In the genomic region with DNA sequence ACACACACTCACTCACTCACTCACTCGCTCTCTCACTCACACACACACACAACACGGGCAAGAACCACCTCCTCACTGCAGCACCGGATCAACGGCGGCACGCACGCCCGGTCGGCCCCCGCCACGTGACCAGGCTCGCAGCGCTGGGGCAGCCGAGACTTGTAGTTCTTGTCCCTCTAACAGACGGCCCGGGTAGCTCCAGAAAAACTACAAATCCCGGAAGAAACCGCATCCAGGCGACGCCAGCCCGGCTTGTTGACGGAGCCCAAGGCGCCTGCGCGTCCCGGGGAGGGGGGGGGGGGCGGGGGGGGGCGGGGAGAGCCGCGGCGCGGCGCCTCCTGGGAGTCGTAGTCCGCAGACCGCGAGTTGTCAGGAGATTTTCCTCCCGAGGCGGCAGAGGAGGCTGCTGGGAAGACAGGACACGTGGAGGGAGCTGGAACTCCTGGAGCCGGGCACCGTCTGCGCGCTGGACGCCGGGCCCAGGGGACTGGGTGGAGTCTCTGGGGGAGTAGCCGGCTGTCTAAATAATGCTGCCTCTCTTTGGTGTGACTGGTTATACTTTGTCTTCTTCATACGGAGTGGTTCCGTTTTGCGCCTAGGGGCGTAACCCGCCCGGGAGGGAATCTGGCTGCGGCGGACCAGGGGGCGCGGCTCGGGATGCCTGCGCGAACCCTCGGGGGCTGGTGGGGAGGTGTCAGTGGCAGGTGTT, we compare ENCODE assay signal across 8 cellular contexts. TPM values are rescaled to one million over a fixed set of nuclear protein-coding genes. Genes with fewer than 3 reads are reported as not detected.
A peak's percentile ranks its signal among the peaks of the same experiment; 100 is the strongest.
DNase-seq lines count a peak whose midpoint lies in the region; ATAC-seq and TF ChIP-seq lines count a peak whose summit lies in the region.

A gene with protein sequence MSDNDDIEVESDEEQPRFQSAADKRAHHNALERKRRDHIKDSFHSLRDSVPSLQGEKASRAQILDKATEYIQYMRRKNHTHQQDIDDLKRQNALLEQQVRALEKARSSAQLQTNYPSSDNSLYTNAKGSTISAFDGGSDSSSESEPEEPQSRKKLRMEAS (minus strand): TSS at position 77 of the 709 bp plus-strand sequence. CDS start 178 bp downstream, outside the sequence.

- peak within 1 kb of the TSS; percentile 74 for H3K27ac ChIP-seq in AG04450 (ENCODE audit: low read depth, low read length)
- peak within 1 kb of the TSS; percentile 94 to 99 (median 99) for H3K27ac ChIP-seq in spleen

- peak within 1 kb of the TSS; percentile 79 for H3K4me3 ChIP-seq in AG04450 (ENCODE audit: low read depth, low read length)
- H3K4me3 ChIP-seq in spleen = peak within 1 kb of the TSS; percentile 69 to 96 (median 91)

- peaks cover 0 to 16% (median 0%) of the 10 kb centered on the region in 6 donors for H3K36me3 ChIP-seq in spleen

- peak; percentile 68 to 89 (median 88) for TF ChIP-seq POLR2A in spleen (IDR thresholded peaks at IDR 0.05)

- H3K4me1 ChIP-seq in spleen = peaks cover 33 to 49% (median 44%) of the 10 kb centered on the region in 6 donors

- intact Hi-C loops in spleen (cut with DNase I; ENCODE audit: low total_unique reads) = no loop called here

- DNase-seq in AG04450 (ENCODE audit: low read depth, low spot score) (peak; percentile 96), NCI-H345 (lab: John Stamatoyannopoulos, UW) (peak; percentile 99), inferior parietal cortex (ENCODE audit: extremely low spot score) (peak; percentile 93), spleen (peak; percentile 100)
- peak; percentile 91 to 97 (median 96) for DNase-seq in activated CD4-positive, CD25-positive, alpha-beta regulatory T cell (lab: John Stamatoyannopoulos, UW)
- DNase-seq in central memory CD4-positive, alpha-beta T cell = peak; percentile 100

- H3K27me3 ChIP-seq in AG04450 (ENCODE audit: control insufficient read depth, insufficient read depth, low read length) = no peaks in the 10 kb centered on the region
- H3K27me3 ChIP-seq in spleen (replicated peaks in 1 of 7) = no peaks in the 10 kb centered on the region

- CTCF ChIA-PET in AG04450 (lab: Charles Lee) = interaction anchor here (0.8 to 1.3 kb wide), 6 partner anchors 8 to 855 kb away, joined by 3 to 5 read pairs (median 4); no protein-coding TSS in a partner anchor

- ATAC-seq in GM18909 (IDR thresholded peaks at IDR 0.05; ENCODE audit: poor library complexity, unreplicated experiment) (peak; percentile 87), HG03175 (IDR thresholded peaks at IDR 0.05; ENCODE audit: unreplicated experiment) (peak; percentile 89)

- POLR2A ChIA-PET in AG04450 (lab: Yijun Ruan, JAX) = interaction anchor here (0.5 to 1.0 kb wide), 2 partner anchors 141 to 309 kb away, joined by 3 to 5 read pairs; a partner anchor contains a TSS

- TF ChIP-seq CTCF in AG04450 (IDR thresholded peaks at IDR 0.05; ENCODE audit: low read depth, low read length) (no peak), spleen (IDR thresholded peaks at IDR 0.05 in 8 of 11, conservative IDR thresholded peaks at IDR 0.05 in 3 of 11) (peak in 1 of 11 experiments; percentile 3)

- 0 to 1% (median 1%) methylated on average over 29 to 60 of the region's 61 CpGs for WGBS in spleen, 5 donors

- H3K9me3 ChIP-seq in AG04450 (ENCODE audit: control insufficient read depth, insufficient read depth, low read length) = peaks cover 3% of the 10 kb centered on the region; the same call in 1 of the 2 replicates
- H3K9me3 ChIP-seq in spleen = no peaks in the 10 kb centered on the region

RNA-seq across cellular contexts. Expression of the gene that starts here (rescaled TPM):
- 59.2 and 62.0 TPM in 2 replicates for polyA plus RNA-seq in AG04450 (2011; rRNA removed)
- polyA minus RNA-seq in AG04450 (2011; rRNA and poly(A)+ RNA removed) = 63.7 and 81.0 TPM in 2 replicates
- total RNA-seq in spleen = 100 to 1,000 TPM; 100 to 162 (median 143) TPM
- polyA plus RNA-seq in spleen = 10 to 100 TPM; 58.7 to 79.6 (median 70.6) TPM

Comparison
In these comparisons a context has a peak if more than half of its experiments do, and no peak if none do; other contexts are left out.
1. Peak in every context shown above with its lines: DNase-seq, ATAC-seq, H3K4me3 ChIP-seq and H3K27ac ChIP-seq.